In genomic region chr17:6548034-6548433, GRCh38 we compare ENCODE assay signal across 17 cellular contexts. TPM values are rescaled to one million over a fixed set of nuclear protein-coding genes. Genes with fewer than 3 reads are reported as not detected.
DNase-seq lines count a peak whose midpoint lies in the region.
"Had no signal": no experiment of that assay in that cellular context is flagged by ENCODE, and none has a peak within 500 bp of the region (broad histone marks: within the 10 kb centered on the region; RNA-seq: fewer than 3 reads in every experiment).

No MANE protein-coding gene starts in this region.

- peak overlapping the region; percentile 66 for H3K4me3 Mint-ChIP-seq in activated CD4-positive, alpha-beta T cell treated with anti-CD3 and anti-CD28 coated beads, Interleukin-2, amount 10 ng/mL, durations not matched to agents 24 days and 14 days
- H3K4me3 Mint-ChIP-seq: dendritic cell treated with granulocyte-macrophage colony-stimulating factor and Interleukin-4, amounts not matched to agents 40 ng/mL and 50 ng/mL, for 4 days had no signal

- H3K27ac ChIP-seq in caudate nucleus (ENCODE audit: low read depth, low read length), result peak overlapping the region; percentile 73
- peak overlapping the region; percentile 98 for H3K27ac ChIP-seq in stomach smooth muscle (ENCODE audit: low read length)
- H3K27ac ChIP-seq: pancreas had no signal

- H3K27ac Mint-ChIP-seq in activated CD4-positive, alpha-beta T cell treated with anti-CD3 and anti-CD28 coated beads, Interleukin-2, amount 10 ng/mL, durations not matched to agents 24 days and 14 days, result no peak overlapping the region
- H3K27ac Mint-ChIP-seq: dendritic cell treated with granulocyte-macrophage colony-stimulating factor and Interleukin-4, amounts not matched to agents 40 ng/mL and 50 ng/mL, for 4 days had no signal

- peaks cover 12% of the 10 kb centered on the region for H3K4me1 Mint-ChIP-seq in activated CD4-positive, alpha-beta T cell treated with anti-CD3 and anti-CD28 coated beads, Interleukin-2, amount 10 ng/mL, durations not matched to agents 24 days and 14 days

- H3K9me3 ChIP-seq in stomach smooth muscle (ENCODE audit: control insufficient read depth in 2 of 2, low read length in 2 of 2), result no peaks in the 10 kb centered on the region
- H3K9me3 ChIP-seq: body of pancreas, pancreas had no signal

- intact Hi-C loops in activated CD4-positive, alpha-beta T cell treated with anti-CD3 and anti-CD28 coated beads, Interleukin-2, amount 10 ng/mL, durations not matched to agents 24 days and 14 days (cut with micrococcal nuclease), result no loop called here

- peaks cover 78% of the 10 kb centered on the region for H3K4me1 ChIP-seq in stomach smooth muscle (ENCODE audit: control insufficient read depth, insufficient read depth, low read length)
- H3K4me1 ChIP-seq: pancreas had no signal

- no peaks in the 10 kb centered on the region for H3K36me3 Mint-ChIP-seq in activated CD4-positive, alpha-beta T cell treated with anti-CD3 and anti-CD28 coated beads, Interleukin-2, amount 10 ng/mL, durations not matched to agents 24 days and 14 days (ENCODE audit: low read depth)
- H3K36me3 Mint-ChIP-seq: activated naive CD4-positive, alpha-beta T cell treated with anti-CD3 and anti-CD28 coated beads, Interleukin-2, amount 10 ng/mL, durations not matched to agents 7 days and 5 days had no signal

- no peaks in the 10 kb centered on the region for H3K9me3 Mint-ChIP-seq in activated CD4-positive, alpha-beta T cell treated with anti-CD3 and anti-CD28 coated beads, Interleukin-2, amount 10 ng/mL, durations not matched to agents 24 days and 14 days
- H3K9me3 Mint-ChIP-seq: activated naive CD4-positive, alpha-beta T cell treated with anti-CD3 and anti-CD28 coated beads, Interleukin-2, amount 10 ng/mL, durations not matched to agents 7 days and 5 days; dendritic cell treated with granulocyte-macrophage colony-stimulating factor and Interleukin-4, amounts not matched to agents 40 ng/mL and 50 ng/mL, for 4 days had no signal

- H3K27me3 ChIP-seq in stomach smooth muscle (ENCODE audit: control insufficient read depth in 1 of 2, insufficient read depth in 2 of 2, low read length in 2 of 2), result no peaks in the 10 kb centered on the region
- H3K27me3 ChIP-seq: body of pancreas, pancreas had no signal

- H3K36me3 ChIP-seq in stomach smooth muscle (ENCODE audit: control insufficient read depth in 2 of 2, insufficient read depth in 2 of 2, low read length in 2 of 2), result no peaks in the 10 kb centered on the region
- H3K36me3 ChIP-seq: pancreas had no signal

- peaks cover 3% of the 10 kb centered on the region for H3K27me3 Mint-ChIP-seq in activated CD4-positive, alpha-beta T cell treated with anti-CD3 and anti-CD28 coated beads, Interleukin-2, amount 10 ng/mL, durations not matched to agents 24 days and 14 days

- no peak for DNase-seq in activated CD4-positive, alpha-beta T cell treated with anti-CD3 and anti-CD28 coated beads, Interleukin-2, amount 10 ng/mL, durations not matched to agents 24 days and 14 days
- no peak for DNase-seq in activated CD4-positive, alpha-beta T cell treated with anti-CD3 and anti-CD28 coated beads, Interleukin-2, amount 50 U/mL, for 48 hours
- peak; percentile 20 for DNase-seq in M059J (ENCODE audit: low read depth)
- DNase-seq in caudate nucleus (lab: John Stamatoyannopoulos, UW), result peak in 1 of 61 donors; percentile 25
- no peak for DNase-seq in activated gamma-delta T cell treated with Interleukin-2 at 50 U/mL for 16 hours
- DNase-seq in NAMALWA (ENCODE audit: low spot score), result no peak
- DNase-seq in iPS-NIHi7 (ENCODE audit: extremely low spot score), result no peak
- DNase-seq: activated CD4-positive, alpha-beta T cell treated with anti-CD3 and anti-CD28 coated beads for 1 hour; DMS79; Kasumi-1; NCI-H1436; trophoblast cell had no signal

- H3K9ac ChIP-seq in stomach smooth muscle (ENCODE audit: low read length in 2 of 2), result peak overlapping the region; percentile 65 to 76

- peak overlapping the region in 1 of 2 donors; percentile 40 for H3K4me3 ChIP-seq in stomach smooth muscle (ENCODE audit: low read length in 2 of 2)
- H3K4me3 ChIP-seq: body of pancreas, pancreas had no signal

RNA-seq across cellular contexts. Expression of gene PITPNM3, which starts 8.3 kb away (rescaled TPM):
- 0.66 and 0.77 TPM in 2 replicates for total RNA-seq in activated CD4-positive, alpha-beta T cell treated with anti-CD3 and anti-CD28 coated beads, Interleukin-2, amount 10 ng/mL, durations not matched to agents 24 days and 14 days
- total RNA-seq in M059J (2014; rRNA removed; shearing (Covaris generic)), result 0.39 and 0.89 TPM in 2 replicates
